In genomic region chr4:15956179-15956850, GRCh38 we compare ENCODE assay signal across 8 cellular contexts.
DNase-seq lines count a peak whose midpoint lies in the region; ATAC-seq and TF ChIP-seq lines count a peak whose summit lies in the region.

No MANE protein-coding gene starts in this region.

- DNase-seq in AG10803 (ENCODE audit: low read depth) (peak; percentile 48), NCI-H2196 (lab: John Stamatoyannopoulos, UW; ENCODE audit: unreplicated experiment) (peak; percentile 48), kidney tubule cell (ENCODE audit: low spot score) (peak; percentile 83)
- DNase-seq in activated CD4-positive, CD25-positive, alpha-beta regulatory T cell (lab: John Stamatoyannopoulos, UW) = peak; percentile 24 to 70 (median 42)
- DNase-seq in central memory CD4-positive, alpha-beta T cell = peak; percentile 56
- peak; percentile 70 to 77 for DNase-seq in stimulated activated CD4-positive, alpha-beta T cell treated with anti-CD3 and anti-CD28 coated beads, Interleukin-4, amount 100 ng/mL, for 4 hours

- H3K4me3 ChIP-seq in AG10803 (ENCODE audit: low read length) = no peak overlapping the region

- peak; percentile 99 for TF ChIP-seq CTCF in AG10803 (conservative IDR thresholded peaks at IDR 0.05; ENCODE audit: low read length)

- ATAC-seq in GM18909 (IDR thresholded peaks at IDR 0.05; ENCODE audit: poor library complexity, unreplicated experiment) = peak; percentile 98
- peak; percentile 79 for ATAC-seq in HG03108 (IDR thresholded peaks at IDR 0.05; ENCODE audit: unreplicated experiment)
